ENCODE assay signal across 15 cellular contexts in the genomic region with DNA sequence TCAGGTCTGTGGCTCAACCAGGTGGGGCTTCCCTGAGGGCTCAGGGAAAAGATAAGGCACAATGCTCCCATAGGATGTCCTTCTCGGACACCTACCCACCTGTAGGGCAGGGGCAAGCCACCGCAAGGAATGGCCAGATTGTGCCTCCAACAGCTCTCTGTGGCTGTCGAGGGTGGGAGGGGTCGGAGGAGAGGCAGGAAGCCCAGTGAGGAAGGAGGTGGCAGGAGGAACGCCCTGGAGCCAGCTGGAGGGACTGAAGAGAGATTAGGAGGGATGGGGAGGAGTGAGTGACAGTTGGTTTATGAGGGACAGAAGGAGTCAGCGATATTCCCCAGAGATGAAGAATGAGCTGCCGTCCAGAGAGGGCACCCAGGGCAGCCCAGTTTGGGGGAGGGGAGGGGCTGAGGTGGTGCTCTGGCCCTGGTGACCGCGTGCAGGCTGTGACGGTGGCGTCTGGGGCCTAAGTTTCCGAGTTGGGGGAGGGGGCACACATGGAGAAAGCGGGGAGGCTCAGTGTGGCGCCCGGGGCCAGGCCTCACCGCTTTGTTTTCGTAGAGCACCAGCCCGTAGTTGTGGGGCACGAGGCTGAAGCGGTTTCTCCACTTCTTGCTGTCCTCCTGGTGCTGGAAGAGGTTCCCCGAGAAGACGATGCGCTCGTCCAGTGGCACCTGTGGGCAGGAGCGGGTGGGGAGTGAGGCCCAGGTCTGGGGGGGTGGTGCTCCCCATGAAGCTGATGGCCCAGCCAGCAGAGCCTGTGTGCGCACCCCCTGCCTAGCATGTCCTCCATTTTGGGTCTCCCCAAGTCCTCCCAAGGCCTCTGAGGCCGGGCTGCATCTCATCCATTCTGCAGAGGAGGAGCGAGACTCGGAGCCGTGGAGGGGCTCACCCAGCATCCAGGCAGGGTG.
DNase-seq lines count a peak whose midpoint lies in the region; TF ChIP-seq lines count a peak whose summit lies in the region.
"Had no signal": no experiment of that assay in that cellular context is flagged by ENCODE, and none has a peak within 500 bp of the region (broad histone marks: within the 10 kb centered on the region; RNA-seq: fewer than 3 reads in every experiment).

No MANE protein-coding gene starts in this region.

- H3K4me3 ChIP-seq in osteoblast (ENCODE audit: insufficient read depth, low read length) (no peak overlapping the region), OCI-LY7 (ENCODE audit: low read depth, low read length, poor library complexity, severe bottlenecking) (no peak overlapping the region)
- H3K4me3 ChIP-seq: gastroesophageal sphincter had no signal

- H3K36me3 ChIP-seq in osteoblast (ENCODE audit: insufficient read depth, low read length) = peaks cover 94% of the 10 kb centered on the region
- no peaks in the 10 kb centered on the region for H3K36me3 ChIP-seq in OCI-LY7 (ENCODE audit: insufficient read depth, low read length)

- H3K9me3 ChIP-seq in osteoblast (ENCODE audit: low read depth, low read length) (no peaks in the 10 kb centered on the region), OCI-LY7 (ENCODE audit: low read length) (peaks cover 17% of the 10 kb centered on the region; the same call in 1 of the 2 replicates)

- POLR2A ChIA-PET in OCI-LY7 (lab: Charles Lee) = interaction anchor here (0.5 kb wide), 1 partner anchor 55 kb away, joined by 5 read pairs; no protein-coding TSS in a partner anchor

- H3K27ac ChIP-seq in osteoblast (ENCODE audit: low read depth, low read length) = peak overlapping the region; percentile 45
- H3K27ac ChIP-seq in OCI-LY7 (ENCODE audit: low read depth, low read length, poor library complexity, severe bottlenecking) = no peak overlapping the region

- H3K27me3 ChIP-seq in osteoblast (ENCODE audit: insufficient read depth, low read length) = no peaks in the 10 kb centered on the region
- H3K27me3 ChIP-seq: gastroesophageal sphincter had no signal

- H3K4me3 Mint-ChIP-seq in dendritic cell treated with granulocyte-macrophage colony-stimulating factor and Interleukin-4, amounts not matched to agents 40 ng/mL and 50 ng/mL, for 4 days = no peak overlapping the region
- H3K4me3 Mint-ChIP-seq: nephron progenitor cell; stimulated activated naive CD8-positive, alpha-beta T cell treated with anti-CD3 and anti-CD28 coated beads, Interleukin-15, amount 100 ng/mL, for 72 hours; T-helper 17 cell had no signal

- peaks cover 40% of the 10 kb centered on the region for H3K4me1 ChIP-seq in osteoblast (ENCODE audit: insufficient read depth, low read length)
- H3K4me1 ChIP-seq in OCI-LY7 (ENCODE audit: insufficient read depth, low read length, poor library complexity, severe bottlenecking) = no peaks in the 10 kb centered on the region

- H3K4me1 Mint-ChIP-seq in dendritic cell treated with granulocyte-macrophage colony-stimulating factor and Interleukin-4, amounts not matched to agents 40 ng/mL and 50 ng/mL, for 4 days (ENCODE audit: low read depth) = peaks cover 58% of the 10 kb centered on the region

- no peaks in the 10 kb centered on the region for H3K9me2 ChIP-seq in OCI-LY7 (ENCODE audit: insufficient read depth, low read length)

- H3K79me2 ChIP-seq in osteoblast (ENCODE audit: insufficient read depth, low read length) (peaks cover 91% of the 10 kb centered on the region), OCI-LY7 (ENCODE audit: insufficient read depth, low read depth, low read length) (no peaks in the 10 kb centered on the region)

- H2AFZ ChIP-seq in osteoblast (ENCODE audit: low read length) (no peak overlapping the region), OCI-LY7 (ENCODE audit: low read length) (no peak overlapping the region)

- DNase-seq in CMK (ENCODE audit: low read depth) (peak; percentile 74), NCI-H82 (lab: John Stamatoyannopoulos, UW) (peak; percentile 94), osteoblast (ENCODE audit: insufficient read length, low spot score, missing footprints) (peak; percentile 18), RKO (ENCODE audit: low spot score) (no peak), head of caudate nucleus (no peak), OCI-LY7 (ENCODE audit: low spot score) (no peak)
- DNase-seq in activated CD4-positive, alpha-beta T cell treated with anti-CD3 and anti-CD28 coated beads, Interleukin-2, amount 50 U/mL, for 4 hours = no peak
- DNase-seq: cortex of kidney; NCI-H1436; NCI-H2227 treated with DMSO at 0.1 percent for 48 hours; nephron progenitor cell; stimulated activated naive CD8-positive, alpha-beta T cell treated with anti-CD3 and anti-CD28 coated beads, Interleukin-15, amount 100 ng/mL, for 72 hours; T-helper 17 cell had no signal

- BruUV-seq in OCI-LY7 (replicated peaks; lab: Mats Ljungman, UMichigan) = no TSS peak

- no peaks in the 10 kb centered on the region for H3K27me3 Mint-ChIP-seq in dendritic cell treated with granulocyte-macrophage colony-stimulating factor and Interleukin-4, amounts not matched to agents 40 ng/mL and 50 ng/mL, for 4 days
- H3K27me3 Mint-ChIP-seq: stimulated activated naive CD8-positive, alpha-beta T cell treated with anti-CD3 and anti-CD28 coated beads, Interleukin-15, amount 100 ng/mL, for 72 hours; T-helper 17 cell had no signal

- peaks cover 9% of the 10 kb centered on the region for H3K9me3 Mint-ChIP-seq in dendritic cell treated with granulocyte-macrophage colony-stimulating factor and Interleukin-4, amounts not matched to agents 40 ng/mL and 50 ng/mL, for 4 days

- peak overlapping the region; percentile 56 for H3K27ac Mint-ChIP-seq in dendritic cell treated with granulocyte-macrophage colony-stimulating factor and Interleukin-4, amounts not matched to agents 40 ng/mL and 50 ng/mL, for 4 days
- H3K27ac Mint-ChIP-seq: nephron progenitor cell, T-helper 17 cell had no signal

- H3K36me3 Mint-ChIP-seq in dendritic cell treated with granulocyte-macrophage colony-stimulating factor and Interleukin-4, amounts not matched to agents 40 ng/mL and 50 ng/mL, for 4 days (ENCODE audit: low read depth) = peaks cover 100% of the 10 kb centered on the region

- H3K4me2 ChIP-seq in osteoblast (ENCODE audit: insufficient read depth, low read length) (no peak overlapping the region), OCI-LY7 (ENCODE audit: low read length) (no peak overlapping the region)

- intact Hi-C loops in dendritic cell treated with granulocyte-macrophage colony-stimulating factor and Interleukin-4, amounts not matched to agents 40 ng/mL and 50 ng/mL, for 4 days (cut with micrococcal nuclease) = loop anchor here (5.0 to 10.0 kb wide), 2 partner anchors 55 to 208 kb away; a partner anchor contains a TSS
- intact Hi-C loops in head of caudate nucleus (cut with DNase I) (no loop called here), OCI-LY7 (cut with micrococcal nuclease; ENCODE audit: unreplicated experiment) (no loop called here)

- TF ChIP-seq CTCF in osteoblast (IDR thresholded peaks at IDR 0.05; ENCODE audit: extremely low read depth, low read depth, low read length) = no peak
- no peak for TF ChIP-seq CTCF in OCI-LY7 (conservative IDR thresholded peaks at IDR 0.05; ENCODE audit: low read length)

- CTCF ChIA-PET in OCI-LY7 (lab: Charles Lee; ENCODE audit: unreplicated experiment) = no interaction called here

- peaks cover 21% of the 10 kb centered on the region for H4K20me1 ChIP-seq in osteoblast (ENCODE audit: insufficient read depth, low read length)
- H4K20me1 ChIP-seq in OCI-LY7 (ENCODE audit: insufficient read depth, low read length) = no peaks in the 10 kb centered on the region

Comparison
In these comparisons a context has a peak if more than half of its experiments do, and no peak if none do; other contexts are left out.
1. DNase-seq: peak in CMK (single experiment), NCI-H82 (single experiment) and osteoblast (single experiment); none in RKO (single experiment), head of caudate nucleus (0 of 42), activated CD4-positive, alpha-beta T cell treated with anti-CD3 and anti-CD28 coated beads, Interleukin-2, amount 50 U/mL, for 4 hours (0 of 2) and OCI-LY7 (single experiment).